ENCODE assay signal across 8 cellular contexts in the genomic region with DNA sequence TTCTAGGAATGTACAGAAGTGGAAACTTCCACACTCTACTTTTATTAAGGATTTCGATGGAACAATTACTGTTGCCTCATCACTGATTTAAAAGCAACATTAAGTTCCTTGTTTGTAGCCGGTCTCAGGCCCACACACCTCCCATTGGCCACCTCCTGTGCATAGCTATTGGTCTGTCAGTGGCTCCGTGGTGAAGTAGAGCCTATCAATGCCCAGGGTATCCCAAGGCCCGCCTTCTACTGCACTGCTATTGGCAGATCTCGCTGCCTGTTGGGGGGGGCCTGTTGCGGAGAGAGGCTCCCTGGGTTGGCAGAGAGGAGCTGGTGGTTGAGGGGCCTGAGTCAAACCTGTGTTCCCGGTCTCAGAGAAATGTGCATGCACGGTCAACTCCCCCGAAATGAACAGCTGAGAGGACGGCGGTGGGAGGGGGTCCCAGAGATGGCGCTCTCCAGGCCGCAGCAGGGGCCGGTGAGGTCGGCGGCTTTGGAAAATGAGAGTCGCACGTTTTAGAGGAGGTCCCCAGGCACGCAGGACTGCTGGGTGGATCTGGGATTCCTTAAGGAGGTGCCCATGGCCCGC. TPM values are rescaled to one million over a fixed set of nuclear protein-coding genes. Genes with fewer than 3 reads are reported as not detected.
A peak's percentile ranks its signal among the peaks of the same experiment; 100 is the strongest.
DNase-seq lines count a peak whose midpoint lies in the region; ATAC-seq, FAIRE-seq and TF ChIP-seq lines count a peak whose summit lies in the region.

No MANE protein-coding gene starts in this region.

- no peaks in the 10 kb centered on the region for H3K27me3 Mint-ChIP-seq in activated CD4-positive, alpha-beta memory T cell treated with anti-CD3 and anti-CD28 coated beads, Interleukin-2, amount 10 ng/mL, durations not matched to agents 7 days and 5 days

- H3K4me3 ChIP-seq in A549: peak overlapping the region; percentile 49
- H3K4me3 ChIP-seq in ectodermal cell (ENCODE audit: insufficient read depth, low read depth, low read length): peak overlapping the region; percentile 37
- H3K4me3 ChIP-seq in lower lobe of right lung: peak overlapping the region; percentile 51

- peak; percentile 81 for TF ChIP-seq POLR2A in A549 (IDR thresholded peaks at IDR 0.05; ENCODE audit: low read length)

- POLR2A ChIA-PET in A549 (lab: Yijun Ruan, JAX): interaction anchor here (0.5 to 1.2 kb wide), 8 partner anchors 10 to 576 kb away, joined by 3 to 11 read pairs (median 4); a partner anchor contains a TSS
- POLR2A ChIA-PET in activated CD4-positive, alpha-beta memory T cell treated with anti-CD3 and anti-CD28 coated beads, Interleukin-2, amount 10 ng/mL, durations not matched to agents 7 days and 5 days (lab: Charles Lee): interaction anchor here (0.7 to 1.6 kb wide), 8 partner anchors 26 to 984 kb away, joined by 3 to 7 read pairs (median 4); a partner anchor contains a TSS

- DNase-seq in A549 (ENCODE audit: low read depth in 1 of 2, low spot score in 1 of 2) (peak; percentile 81 to 96), NCI-H446 treated with DMSO at 0.1 percent for 48 hours (lab: John Stamatoyannopoulos, UW) (peak; percentile 88), lower lobe of right lung (peak; percentile 90)
- peak; percentile 85 for DNase-seq in activated CD4-positive, alpha-beta memory T cell treated with anti-CD3 and anti-CD28 coated beads, Interleukin-2, amount 10 ng/mL, durations not matched to agents 7 days and 5 days
- DNase-seq in stimulated activated CD4-positive, alpha-beta T cell treated with anti-CD3 and anti-CD28 coated beads, TNF-alpha, amount 100 ng/mL, for 1 hour (ENCODE audit: low read depth in 3 of 3, low spot score in 1 of 3): peak; percentile 54 to 62 (median 57)

- ATAC-seq in A549 (peak; percentile 96 to 97), GM18861 (IDR thresholded peaks at IDR 0.05; ENCODE audit: unreplicated experiment) (peak; percentile 83), HG03097 (IDR thresholded peaks at IDR 0.05; ENCODE audit: low FRiP score, unreplicated experiment) (peak; percentile 76), lower lobe of right lung (peak; percentile 95 to 97)

- peak; percentile 96 for FAIRE-seq in A549 (lab: Jason Lieb, UNC)

- WGBS in A549 (ENCODE audit: missing lambda C conversion rate): 0% methylated on average over 12 of the region's 20 CpGs
- WGBS in ectodermal cell, 2 experiments: 3 to 4% methylated on average over 20 of the region's 20 CpGs

- TF ChIP-seq EP300 in A549 (IDR thresholded peaks at IDR 0.05): no peak

- H3K36me3 ChIP-seq in ectodermal cell (ENCODE audit: control insufficient read depth, insufficient read depth, low read length): no peaks in the 10 kb centered on the region
- no peaks in the 10 kb centered on the region for H3K36me3 ChIP-seq in lower lobe of right lung

- TF ChIP-seq CTCF in A549 (IDR thresholded peaks at IDR 0.05) (no peak), lower lobe of right lung (IDR thresholded peaks at IDR 0.05) (no peak)

- TF ChIP-seq RAD21 in A549 (conservative IDR thresholded peaks at IDR 0.05 in 1 of 2, IDR thresholded peaks at IDR 0.05 in 1 of 2): no peak

- intact Hi-C loops in lower lobe of right lung (cut with DNase I): no loop called here

- CTCF ChIA-PET in A549 (lab: Yijun Ruan, JAX): interaction anchor here (1.5 to 1.6 kb wide), 2 partner anchors 9 to 89 kb away, joined by 6 to 8 read pairs; no protein-coding TSS in a partner anchor
- CTCF ChIA-PET in activated CD4-positive, alpha-beta memory T cell treated with anti-CD3 and anti-CD28 coated beads, Interleukin-2, amount 10 ng/mL, durations not matched to agents 7 days and 5 days (lab: Charles Lee): interaction anchor here (1.0 to 1.7 kb wide), 3 partner anchors 32 to 411 kb away, joined by 4 to 5 read pairs (median 5); a partner anchor contains a TSS

- H3K27me3 ChIP-seq in ectodermal cell (ENCODE audit: control insufficient read depth, insufficient read depth, low read length, poor library complexity, severe bottlenecking) (no peaks in the 10 kb centered on the region), lower lobe of right lung (ENCODE audit: low read depth) (no peaks in the 10 kb centered on the region)

- peaks cover 30% of the 10 kb centered on the region for H3K4me1 Mint-ChIP-seq in activated CD4-positive, alpha-beta memory T cell treated with anti-CD3 and anti-CD28 coated beads, Interleukin-2, amount 10 ng/mL, durations not matched to agents 7 days and 5 days

- peak overlapping the region; percentile 90 for H3K4me3 Mint-ChIP-seq in activated CD4-positive, alpha-beta memory T cell treated with anti-CD3 and anti-CD28 coated beads, Interleukin-2, amount 10 ng/mL, durations not matched to agents 7 days and 5 days

- H3K4me2 ChIP-seq in A549: peak overlapping the region; percentile 82

- peak overlapping the region; percentile 83 to 89 for H3K27ac ChIP-seq in A549
- no peak overlapping the region for H3K27ac ChIP-seq in ectodermal cell (ENCODE audit: insufficient read depth, low read depth, low read length, poor library complexity, severe bottlenecking)
- H3K27ac ChIP-seq in lower lobe of right lung: peak overlapping the region; percentile 86

- H3K4me1 ChIP-seq in A549 (peaks cover 9% of the 10 kb centered on the region; the same call in 1 of the 3 replicates), ectodermal cell (ENCODE audit: control insufficient read depth, insufficient read depth, low read length) (no peaks in the 10 kb centered on the region), lower lobe of right lung (no peaks in the 10 kb centered on the region)

- no peaks in the 10 kb centered on the region for H3K36me3 Mint-ChIP-seq in activated CD4-positive, alpha-beta memory T cell treated with anti-CD3 and anti-CD28 coated beads, Interleukin-2, amount 10 ng/mL, durations not matched to agents 7 days and 5 days (ENCODE audit: low read depth)

- no peaks in the 10 kb centered on the region for H3K9me3 ChIP-seq in A549
- H3K9me3 ChIP-seq in ectodermal cell (ENCODE audit: control insufficient read depth, low read length): no peaks in the 10 kb centered on the region
- H3K9me3 ChIP-seq in lower lobe of right lung: no peaks in the 10 kb centered on the region

- H3K9me3 Mint-ChIP-seq in activated CD4-positive, alpha-beta memory T cell treated with anti-CD3 and anti-CD28 coated beads, Interleukin-2, amount 10 ng/mL, durations not matched to agents 7 days and 5 days: no peaks in the 10 kb centered on the region

- H3K27ac Mint-ChIP-seq in activated CD4-positive, alpha-beta memory T cell treated with anti-CD3 and anti-CD28 coated beads, Interleukin-2, amount 10 ng/mL, durations not matched to agents 7 days and 5 days: peak overlapping the region; percentile 81

TF ChIP-seq in A549, 52 proteins besides CTCF, POLR2A, EP300 and RAD21 (continues in another document):
- no peak for TF ChIP-seq RARB (CRISPR knock-in tag; IDR thresholded peaks at IDR 0.05)
- no peak for TF ChIP-seq NFE2L2 (conservative IDR thresholded peaks at IDR 0.05; ENCODE audit: low read length)
- TF ChIP-seq EHMT2 (IDR thresholded peaks at IDR 0.05; ENCODE audit: low read depth): no peak
- TF ChIP-seq, protein P1, sequence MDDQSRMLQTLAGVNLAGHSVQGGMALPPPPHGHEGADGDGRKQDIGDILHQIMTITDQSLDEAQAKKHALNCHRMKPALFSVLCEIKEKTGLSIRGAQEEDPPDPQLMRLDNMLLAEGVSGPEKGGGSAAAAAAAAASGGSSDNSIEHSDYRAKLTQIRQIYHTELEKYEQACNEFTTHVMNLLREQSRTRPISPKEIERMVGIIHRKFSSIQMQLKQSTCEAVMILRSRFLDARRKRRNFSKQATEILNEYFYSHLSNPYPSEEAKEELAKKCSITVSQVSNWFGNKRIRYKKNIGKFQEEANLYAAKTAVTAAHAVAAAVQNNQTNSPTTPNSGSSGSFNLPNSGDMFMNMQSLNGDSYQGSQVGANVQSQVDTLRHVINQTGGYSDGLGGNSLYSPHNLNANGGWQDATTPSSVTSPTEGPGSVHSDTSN (IDR thresholded peaks at IDR 0.05): peak; percentile 69; the same call in 1 of the 2 replicates
- TF ChIP-seq, protein P2, sequence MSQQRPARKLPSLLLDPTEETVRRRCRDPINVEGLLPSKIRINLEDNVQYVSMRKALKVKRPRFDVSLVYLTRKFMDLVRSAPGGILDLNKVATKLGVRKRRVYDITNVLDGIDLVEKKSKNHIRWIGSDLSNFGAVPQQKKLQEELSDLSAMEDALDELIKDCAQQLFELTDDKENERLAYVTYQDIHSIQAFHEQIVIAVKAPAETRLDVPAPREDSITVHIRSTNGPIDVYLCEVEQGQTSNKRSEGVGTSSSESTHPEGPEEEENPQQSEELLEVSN (IDR thresholded peaks at IDR 0.05; ENCODE audit: borderline replicate concordance, low read depth): 0 out of 2 replicates have a peak, but pooled peaks have one; percentile 27
- no peak for TF ChIP-seq MAZ (IDR thresholded peaks at IDR 0.05; ENCODE audit: borderline replicate concordance, low read depth, low read length)
- peak in 1 of 2 experiments; percentile 45; a peak in 2 of 4 replicates for TF ChIP-seq CEBPB (IDR thresholded peaks at IDR 0.05)
- no peak for TF ChIP-seq MAFK (IDR thresholded peaks at IDR 0.05; ENCODE audit: partially characterized antibody)

RNA-seq across cellular contexts. Expression of a gene that starts 4.9 kb away (rescaled TPM):
- 37.9 and 60.7 TPM in 2 replicates for polyA plus RNA-seq in A549 (2011; rRNA removed)
- 67.7 and 75.6 TPM in 2 replicates for polyA plus RNA-seq in A549 (2012; cell fraction: cytosol; rRNA removed)
- 145 and 169 TPM in 2 replicates for polyA plus RNA-seq in A549 (2012; cell fraction: nucleus; rRNA removed)
- polyA plus RNA-seq in A549 (2017; fragmentation: RNase III; extraction: RNeasy Plus Mini Kit Qiagen cat#74134 plus additional on column Dnase treatment): 47.2 to 49.0 TPM (median 47.4 TPM) in 3 replicates
- polyA minus RNA-seq in A549 (2011; rRNA and poly(A)+ RNA removed): 93.8 and 120 TPM in 2 replicates
- total RNA-seq in activated CD4-positive, alpha-beta memory T cell treated with anti-CD3 and anti-CD28 coated beads, Interleukin-2, amount 10 ng/mL, durations not matched to agents 7 days and 5 days: 10 to 100 TPM; 72.6 to 75.4 TPM
- polyA plus RNA-seq in ectodermal cell (2013, experiment 1 of 4): 51.4 TPM
- polyA plus RNA-seq in ectodermal cell (2013, experiment 2 of 4): 51.6 TPM
- 42.9 TPM for polyA plus RNA-seq in ectodermal cell (2013, experiment 3 of 4)
- 41.3 TPM for polyA plus RNA-seq in ectodermal cell (2013, experiment 4 of 4)
- 90.1 TPM for total RNA-seq in lower lobe of right lung

RNA-seq across cellular contexts. Expression of a gene that starts 26.1 kb away (rescaled TPM):
- 83.2 and 131 TPM in 2 replicates for polyA plus RNA-seq in A549 (2011; rRNA removed)
- 152 and 170 TPM in 2 replicates for polyA plus RNA-seq in A549 (2012; cell fraction: cytosol; rRNA removed)
- polyA plus RNA-seq in A549 (2012; cell fraction: nucleus; rRNA removed): 196 and 199 TPM in 2 replicates
- 139 to 150 TPM (median 144 TPM) in 3 replicates for polyA plus RNA-seq in A549 (2017; fragmentation: RNase III; extraction: RNeasy Plus Mini Kit Qiagen cat#74134 plus additional on column Dnase treatment)
- 262 and 323 TPM in 2 replicates for polyA minus RNA-seq in A549 (2011; rRNA and poly(A)+ RNA removed)
- 100 to 1,000 TPM; 183 to 198 TPM for total RNA-seq in activated CD4-positive, alpha-beta memory T cell treated with anti-CD3 and anti-CD28 coated beads, Interleukin-2, amount 10 ng/mL, durations not matched to agents 7 days and 5 days
- 66.8 TPM for polyA plus RNA-seq in ectodermal cell (2013, experiment 1 of 4)
- 81.5 TPM for polyA plus RNA-seq in ectodermal cell (2013, experiment 2 of 4)
- polyA plus RNA-seq in ectodermal cell (2013, experiment 3 of 4): 69.9 TPM
- polyA plus RNA-seq in ectodermal cell (2013, experiment 4 of 4): 88.3 TPM
- 189 TPM for total RNA-seq in lower lobe of right lung
